14 cellular contexts compared by ENCODE assay signal in genomic region chr9:135461936-135462335, GRCh38. TPM values are rescaled to one million over a fixed set of nuclear protein-coding genes. Genes with fewer than 3 reads are reported as not detected.
DNase-seq lines count a peak whose midpoint lies in the region; ATAC-seq and TF ChIP-seq lines count a peak whose summit lies in the region.
"Had no signal": no experiment of that assay in that cellular context is flagged by ENCODE, and none has a peak within 500 bp of the region (broad histone marks: within the 10 kb centered on the region; RNA-seq: fewer than 3 reads in every experiment).

No MANE protein-coding gene starts in this region.

- DNase-seq in NCI-H2107 treated with DMSO at 0.1 percent for 48 hours (lab: John Stamatoyannopoulos, UW; ENCODE audit: unreplicated experiment) (peak; percentile 76), NCI-H2107 (lab: John Stamatoyannopoulos, UW) (no peak), H7 (peak; percentile 51), NCI-H2171 (lab: John Stamatoyannopoulos, UW) (peak; percentile 63)
- DNase-seq in activated CD4-positive, alpha-beta T cell treated with anti-CD3 and anti-CD28 coated beads, Interleukin-2, amount 50 U/mL, for 1 hour = no peak
- DNase-seq: 8988T; AML-193; Caco-2; CD8-positive, alpha-beta memory T cell had no signal

- H3K79me2 ChIP-seq in parathyroid adenoma = no peaks in the 10 kb centered on the region

- no peak overlapping the region for H2AFZ ChIP-seq in parathyroid adenoma

- H3K4me3 ChIP-seq in H7 (ENCODE audit: insufficient read depth, low read depth, low read length) (no peak overlapping the region), parathyroid adenoma (ENCODE audit: low read depth, low read length) (no peak overlapping the region)
- H3K4me3 ChIP-seq: BLaER1 had no signal

- H3K4me2 ChIP-seq in parathyroid adenoma (ENCODE audit: low read length) = no peak overlapping the region
- H3K4me2 ChIP-seq: BLaER1 had no signal

- H3K9me3 ChIP-seq in parathyroid adenoma (ENCODE audit: control insufficient read depth, low read length) = no peaks in the 10 kb centered on the region
- H3K9me3 ChIP-seq: BLaER1, Caco-2 had no signal

- no peak overlapping the region for H3K9ac ChIP-seq in parathyroid adenoma
- H3K9ac ChIP-seq: BLaER1 had no signal

- H3K36me3 ChIP-seq in H7 (replicated peaks; ENCODE audit: control insufficient read depth, insufficient read depth, low read length) (no peaks in the 10 kb centered on the region), parathyroid adenoma (ENCODE audit: control insufficient read depth, insufficient read depth, low read length) (no peaks in the 10 kb centered on the region)
- H3K36me3 ChIP-seq: BLaER1 had no signal

- H3K27ac ChIP-seq in parathyroid adenoma = peak overlapping the region; percentile 29
- H3K27ac ChIP-seq: BLaER1 had no signal

- no peaks in the 10 kb centered on the region for H3K27me3 ChIP-seq in H7 (ENCODE audit: control insufficient read depth, insufficient read depth, low read length)
- H3K27me3 ChIP-seq in parathyroid adenoma (ENCODE audit: control insufficient read depth, insufficient read depth, low read length) = no peaks in the 10 kb centered on the region
- H3K27me3 ChIP-seq: BLaER1 had no signal

- TF ChIP-seq CTCF in parathyroid adenoma (IDR thresholded peaks at IDR 0.05) = no peak

- H3K4me1 ChIP-seq in parathyroid adenoma = peaks cover 4% of the 10 kb centered on the region
- H3K4me1 ChIP-seq: Caco-2 had no signal

- no peak for ATAC-seq in GM21526 (IDR thresholded peaks at IDR 0.05; ENCODE audit: low FRiP score, unreplicated experiment)

RNA-seq across cellular contexts. Expression of gene PPP1R26, which starts 17.6 kb away (rescaled TPM):
- 40.8 and 58.8 TPM in 2 replicates for total RNA-seq in H7 (2014; rRNA removed; shearing (Covaris generic))

RNA-seq across cellular contexts. Expression of gene MRPS2, which starts 38.5 kb away (rescaled TPM):
- total RNA-seq in H7 (2014; rRNA removed; shearing (Covaris generic)) = 115 and 121 TPM in 2 replicates

RNA-seq across cellular contexts. Expression of gene LCN1, which starts 59.3 kb away (rescaled TPM):
- total RNA-seq in H7 (2014; rRNA removed; shearing (Covaris generic)) = not detected in 2 replicates
- total RNA-seq: Caco-2; CD8-positive, alpha-beta memory T cell; Daoy; H4 had no signal

Comparison
In these comparisons a context has a peak if more than half of its experiments do, and no peak if none do; other contexts are left out.
1. DNase-seq: peak in NCI-H2107 treated with DMSO at 0.1 percent for 48 hours (single experiment), H7 (single experiment) and NCI-H2171 (single experiment); none in NCI-H2107 (single experiment) and activated CD4-positive, alpha-beta T cell treated with anti-CD3 and anti-CD28 coated beads, Interleukin-2, amount 50 U/mL, for 1 hour (single experiment).